Comparison of ENCODE assay signal across 1 cellular context in the genomic region with DNA sequence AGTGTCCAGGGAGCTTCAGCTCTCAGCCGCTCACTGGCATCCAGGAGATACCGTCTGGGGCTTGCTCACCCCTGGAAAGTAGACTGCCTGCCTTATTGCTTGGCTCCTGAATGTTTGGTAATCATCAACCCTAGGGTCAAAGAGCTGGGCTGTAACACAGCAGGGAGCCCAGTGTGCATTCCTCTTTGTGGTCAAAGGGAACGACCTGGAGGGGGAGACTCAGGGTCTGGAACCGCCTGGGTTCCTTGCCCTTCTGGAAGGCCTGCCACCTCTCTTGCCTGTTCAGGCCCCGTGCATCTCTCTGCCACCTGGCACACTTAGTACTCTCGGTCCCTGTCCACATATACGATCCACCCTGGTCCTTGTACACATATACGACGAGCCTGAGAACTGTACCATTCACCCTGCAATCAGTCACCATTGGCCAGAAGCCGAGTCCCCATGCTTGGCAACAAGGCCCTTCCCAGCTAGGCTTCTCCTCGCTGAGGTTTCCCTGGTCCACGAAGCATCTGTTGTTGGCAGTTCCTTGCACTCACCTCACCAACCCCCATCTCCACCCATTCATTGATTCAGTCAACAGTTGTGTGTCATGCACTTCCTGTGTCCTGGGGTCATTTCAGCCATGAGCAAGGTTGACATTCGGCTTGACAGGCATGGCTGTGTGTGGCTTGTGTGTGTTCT.
TF ChIP-seq lines count a peak whose summit lies in the region.

A gene with protein sequence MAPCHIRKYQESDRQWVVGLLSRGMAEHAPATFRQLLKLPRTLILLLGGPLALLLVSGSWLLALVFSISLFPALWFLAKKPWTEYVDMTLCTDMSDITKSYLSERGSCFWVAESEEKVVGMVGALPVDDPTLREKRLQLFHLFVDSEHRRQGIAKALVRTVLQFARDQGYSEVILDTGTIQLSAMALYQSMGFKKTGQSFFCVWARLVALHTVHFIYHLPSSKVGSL (minus strand): TSS at position 85 of the 681 bp plus-strand sequence. CDS start 794 bp downstream, outside the sequence.

TF ChIP-seq in HepG2, 621 proteins besides CTCF, POLR2A, EP300 and RAD21 (continued from another document and continues in another):
- no peak for TF ChIP-seq ZBTB40 (IDR thresholded peaks at IDR 0.05)
- peak; percentile 59; the same call in 1 of the 2 replicates for TF ChIP-seq ZBTB40 (CRISPR knock-in tag; IDR thresholded peaks at IDR 0.05)
- peak; percentile 78; the same call in 1 of the 2 replicates for TF ChIP-seq ARID4A (CRISPR knock-in tag; IDR thresholded peaks at IDR 0.05; ENCODE audit: borderline replicate concordance)
- TF ChIP-seq SP1 (IDR thresholded peaks at IDR 0.05): no peak
- TF ChIP-seq SP1 (CRISPR knock-in tag; IDR thresholded peaks at IDR 0.05): peak; percentile 64
- peak; percentile 74; the same call in 1 of the 2 replicates for TF ChIP-seq MIER3 (CRISPR knock-in tag; IDR thresholded peaks at IDR 0.05; ENCODE audit: borderline replicate concordance)
- TF ChIP-seq GATAD2A (CRISPR knock-in tag; IDR thresholded peaks at IDR 0.05): peak; percentile 77
- TF ChIP-seq, protein P1, sequence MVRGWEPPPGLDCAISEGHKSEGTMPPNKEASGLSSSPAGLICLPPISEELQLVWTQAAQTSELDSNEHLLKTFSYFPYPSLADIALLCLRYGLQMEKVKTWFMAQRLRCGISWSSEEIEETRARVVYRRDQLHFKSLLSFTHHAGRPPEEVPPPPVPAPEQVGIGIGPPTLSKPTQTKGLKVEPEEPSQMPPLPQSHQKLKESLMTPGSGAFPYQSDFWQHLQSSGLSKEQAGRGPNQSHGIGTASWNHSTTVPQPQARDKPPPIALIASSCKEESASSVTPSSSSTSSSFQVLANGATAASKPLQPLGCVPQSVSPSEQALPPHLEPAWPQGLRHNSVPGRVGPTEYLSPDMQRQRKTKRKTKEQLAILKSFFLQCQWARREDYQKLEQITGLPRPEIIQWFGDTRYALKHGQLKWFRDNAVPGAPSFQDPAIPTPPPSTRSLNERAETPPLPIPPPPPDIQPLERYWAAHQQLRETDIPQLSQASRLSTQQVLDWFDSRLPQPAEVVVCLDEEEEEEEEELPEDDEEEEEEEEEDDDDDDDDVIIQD (CRISPR knock-in tag; IDR thresholded peaks at IDR 0.05; ENCODE audit: low read depth): peak; percentile 68; the same call in 1 of the 2 replicates
- TF ChIP-seq ZNF281 (CRISPR knock-in tag; IDR thresholded peaks at IDR 0.05; ENCODE audit: borderline replicate concordance): peak; percentile 76; the same call in 1 of the 2 replicates
- TF ChIP-seq, protein P2, sequence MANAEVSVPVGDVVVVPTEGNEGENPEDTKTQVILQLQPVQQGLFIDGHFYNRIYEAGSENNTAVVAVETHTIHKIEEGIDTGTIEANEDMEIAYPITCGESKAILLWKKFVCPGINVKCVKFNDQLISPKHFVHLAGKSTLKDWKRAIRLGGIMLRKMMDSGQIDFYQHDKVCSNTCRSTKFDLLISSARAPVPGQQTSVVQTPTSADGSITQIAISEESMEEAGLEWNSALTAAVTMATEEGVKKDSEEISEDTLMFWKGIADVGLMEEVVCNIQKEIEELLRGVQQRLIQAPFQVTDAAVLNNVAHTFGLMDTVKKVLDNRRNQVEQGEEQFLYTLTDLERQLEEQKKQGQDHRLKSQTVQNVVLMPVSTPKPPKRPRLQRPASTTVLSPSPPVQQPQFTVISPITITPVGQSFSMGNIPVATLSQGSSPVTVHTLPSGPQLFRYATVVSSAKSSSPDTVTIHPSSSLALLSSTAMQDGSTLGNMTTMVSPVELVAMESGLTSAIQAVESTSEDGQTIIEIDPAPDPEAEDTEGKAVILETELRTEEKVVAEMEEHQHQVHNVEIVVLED (CRISPR knock-in tag; IDR thresholded peaks at IDR 0.05; ENCODE audit: borderline replicate concordance): peak; percentile 42; the same call in 1 of the 2 replicates
- no peak for TF ChIP-seq ZNF468 (CRISPR knock-in tag; IDR thresholded peaks at IDR 0.05)
- TF ChIP-seq CAMTA2 (CRISPR knock-in tag; IDR thresholded peaks at IDR 0.05; ENCODE audit: borderline replicate concordance): no peak
- peak; percentile 71 for TF ChIP-seq SOX5 (CRISPR knock-in tag; IDR thresholded peaks at IDR 0.05; ENCODE audit: borderline replicate concordance)
- TF ChIP-seq TMF1 (CRISPR knock-in tag; IDR thresholded peaks at IDR 0.05; ENCODE audit: low read depth): no peak
- TF ChIP-seq SIN3A (IDR thresholded peaks at IDR 0.05; ENCODE audit: borderline replicate concordance, low read depth, low read length): 0 out of 2 replicates have a peak, but pooled peaks have one; percentile 29
- TF ChIP-seq, protein P3, sequence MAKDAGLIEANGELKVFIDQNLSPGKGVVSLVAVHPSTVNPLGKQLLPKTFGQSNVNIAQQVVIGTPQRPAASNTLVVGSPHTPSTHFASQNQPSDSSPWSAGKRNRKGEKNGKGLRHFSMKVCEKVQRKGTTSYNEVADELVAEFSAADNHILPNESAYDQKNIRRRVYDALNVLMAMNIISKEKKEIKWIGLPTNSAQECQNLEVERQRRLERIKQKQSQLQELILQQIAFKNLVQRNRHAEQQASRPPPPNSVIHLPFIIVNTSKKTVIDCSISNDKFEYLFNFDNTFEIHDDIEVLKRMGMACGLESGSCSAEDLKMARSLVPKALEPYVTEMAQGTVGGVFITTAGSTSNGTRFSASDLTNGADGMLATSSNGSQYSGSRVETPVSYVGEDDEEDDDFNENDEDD (CRISPR knock-in tag; IDR thresholded peaks at IDR 0.05; ENCODE audit: borderline replicate concordance): peak; percentile 50; the same call in 1 of the 2 replicates
- no peak for TF ChIP-seq KLF15 (CRISPR knock-in tag; IDR thresholded peaks at IDR 0.05; ENCODE audit: borderline replicate concordance)
- TF ChIP-seq ZBTB3 (CRISPR knock-in tag; IDR thresholded peaks at IDR 0.05; ENCODE audit: borderline replicate concordance, low read depth): no peak
- no peak for TF ChIP-seq SOX6 (IDR thresholded peaks at IDR 0.05)
- peak; percentile 69 for TF ChIP-seq SOX6 (CRISPR knock-in tag; IDR thresholded peaks at IDR 0.05)
- TF ChIP-seq EED (CRISPR knock-in tag; IDR thresholded peaks at IDR 0.05): peak; percentile 49; the same call in 1 of the 2 replicates
- 0 out of 2 replicates have a peak, but pooled peaks have one; percentile 12 for TF ChIP-seq TAF1 (CRISPR knock-in tag; IDR thresholded peaks at IDR 0.05)
- 0 out of 2 replicates have a peak, but pooled peaks have one; percentile 3 for TF ChIP-seq MNT (IDR thresholded peaks at IDR 0.05)
- TF ChIP-seq HMGA1 (CRISPR knock-in tag; conservative IDR thresholded peaks at IDR 0.05): no peak
- TF ChIP-seq TEAD3 (CRISPR knock-in tag; optimal IDR thresholded peaks at IDR 0.05; ENCODE audit: borderline replicate concordance): peak; percentile 66
- TF ChIP-seq ZNF430 (CRISPR knock-in tag; IDR thresholded peaks at IDR 0.05): no peak
